In genomic region chr2:214203744-214204289, GRCh38 we compare ENCODE assay signal across 18 cellular contexts.
A peak's percentile ranks its signal among the peaks of the same experiment; 100 is the strongest.
DNase-seq lines count a peak whose midpoint lies in the region; ATAC-seq and TF ChIP-seq lines count a peak whose summit lies in the region.
"Had no signal": no experiment of that assay in that cellular context is flagged by ENCODE, and none has a peak within 500 bp of the region (broad histone marks: within the 10 kb centered on the region; RNA-seq: fewer than 3 reads in every experiment).

No MANE protein-coding gene starts in this region.

- H3K4me1 Mint-ChIP-seq in stimulated activated memory B cell treated with anti-CD40 and anti-IgM and Interleukin-4, amounts not matched to agents 10 μg/mL and 1 μg/mL and 100 μg/mL, for 72 hours = no peaks in the 10 kb centered on the region
- H3K4me1 Mint-ChIP-seq in CD8-positive, alpha-beta memory T cell = no peaks in the 10 kb centered on the region
- H3K4me1 Mint-ChIP-seq: activated naive CD4-positive, alpha-beta T cell treated with anti-CD3 and anti-CD28 coated beads, Interleukin-2, amount 50 U/mL, for 24 hours had no signal

- in situ Hi-C loops in brain microvascular endothelial cell (cut with HindIII; ENCODE audit: low pct_ligation_motif_present, low sequenced_read_pairs) = no loop called here

- CTCF ChIA-PET in CD8-positive, alpha-beta memory T cell (lab: Charles Lee) = no interaction called here

- peaks cover 3% of the 10 kb centered on the region for H3K9me3 Mint-ChIP-seq in stimulated activated memory B cell treated with anti-CD40 and anti-IgM and Interleukin-4, amounts not matched to agents 10 μg/mL and 1 μg/mL and 100 μg/mL, for 72 hours
- H3K9me3 Mint-ChIP-seq in CD8-positive, alpha-beta memory T cell = peaks cover 0 to 15% (median 2%) of the 10 kb centered on the region in 5 donors

- H4K20me1 ChIP-seq in BLaER1 treated with 17β-estradiol and CSF1 and Interleukin-3, amounts not matched to agents 10 nM and 100 nM = no peaks in the 10 kb centered on the region

- H3K27ac Mint-ChIP-seq in stimulated activated memory B cell treated with anti-CD40 and anti-IgM and Interleukin-4, amounts not matched to agents 10 μg/mL and 1 μg/mL and 100 μg/mL, for 72 hours = no peak overlapping the region
- H3K27ac Mint-ChIP-seq in CD8-positive, alpha-beta memory T cell = no peak overlapping the region
- H3K27ac Mint-ChIP-seq: activated naive CD4-positive, alpha-beta T cell treated with anti-CD3 and anti-CD28 coated beads, Interleukin-2, amount 50 U/mL, for 24 hours had no signal

- H3K27me3 Mint-ChIP-seq in stimulated activated memory B cell treated with anti-CD40 and anti-IgM and Interleukin-4, amounts not matched to agents 10 μg/mL and 1 μg/mL and 100 μg/mL, for 72 hours = no peaks in the 10 kb centered on the region
- peaks cover 0 to 2% of the 10 kb centered on the region in 2 donors for H3K27me3 Mint-ChIP-seq in CD8-positive, alpha-beta memory T cell

- H3K27ac ChIP-seq in BLaER1 treated with 17β-estradiol and CSF1 and Interleukin-3, amounts not matched to agents 10 nM and 100 nM = peak overlapping the region in 6 of 11 experiments; percentile 36 to 73 (median 61); a peak in 11 of 22 replicates
- no peak overlapping the region for H3K27ac ChIP-seq in brain microvascular endothelial cell
- no peak overlapping the region for H3K27ac ChIP-seq in CD8-positive, alpha-beta memory T cell (ENCODE audit: low read depth, low read length)
- H3K27ac ChIP-seq: body of pancreas, prostate gland, suprapubic skin had no signal

- H3K4me1 ChIP-seq in BLaER1 treated with 17β-estradiol and CSF1 and Interleukin-3, amounts not matched to agents 10 nM and 100 nM = peaks cover 10 to 24% (median 17%) of the 10 kb centered on the region in 10 experiments
- H3K4me1 ChIP-seq in CD8-positive, alpha-beta memory T cell (ENCODE audit: insufficient read depth, low read length) = no peaks in the 10 kb centered on the region
- H3K4me1 ChIP-seq: body of pancreas, prostate gland, suprapubic skin had no signal

- no peaks in the 10 kb centered on the region for H3K36me3 Mint-ChIP-seq in stimulated activated memory B cell treated with anti-CD40 and anti-IgM and Interleukin-4, amounts not matched to agents 10 μg/mL and 1 μg/mL and 100 μg/mL, for 72 hours
- H3K36me3 Mint-ChIP-seq in CD8-positive, alpha-beta memory T cell = no peaks in the 10 kb centered on the region
- H3K36me3 Mint-ChIP-seq: activated naive CD4-positive, alpha-beta T cell treated with anti-CD3 and anti-CD28 coated beads, Interleukin-2, amount 50 U/mL, for 24 hours had no signal

- POLR2A ChIA-PET in CD8-positive, alpha-beta memory T cell (lab: Charles Lee) = no interaction called here

- peak overlapping the region in 4 of 11 experiments; percentile 39 to 62 (median 52); a peak in 7 of 22 replicates for H3K9ac ChIP-seq in BLaER1 treated with 17β-estradiol and CSF1 and Interleukin-3, amounts not matched to agents 10 nM and 100 nM

- ATAC-seq in HG03432 (IDR thresholded peaks at IDR 0.05; ENCODE audit: unreplicated experiment) (peak; percentile 33), HG02642 (IDR thresholded peaks at IDR 0.05; ENCODE audit: poor library complexity, unreplicated experiment) (no peak)
- ATAC-seq in stimulated activated memory B cell treated with anti-CD40 and anti-IgM and Interleukin-4, amounts not matched to agents 10 μg/mL and 1 μg/mL and 100 μg/mL, for 72 hours = no peak
- ATAC-seq: body of pancreas, left ventricle myocardium superior had no signal

- DNase-seq in brain microvascular endothelial cell (peak; percentile 18), kidney tubule cell (ENCODE audit: low spot score) (peak; percentile 7), 8988T (no peak)
- no peak for DNase-seq in CD8-positive, alpha-beta memory T cell
- DNase-seq: activated CD4-positive, alpha-beta T cell treated with anti-CD3 and anti-CD28 coated beads for 4 hours; body of pancreas; DMS 273 treated with DMSO at 0.1 percent for 48 hours; left ventricle myocardium superior; MV-4-11; NK-92 treated with Interleukin-12 subunit alpha and Interleukin-12 subunit beta, amount 100 ng/mL, for 24 hours; Right ventricle myocardium superior had no signal

- H3K27me3 ChIP-seq in BLaER1 treated with 17β-estradiol and CSF1 and Interleukin-3, amounts not matched to agents 10 nM and 100 nM = no peaks in the 10 kb centered on the region
- H3K27me3 ChIP-seq in brain microvascular endothelial cell (replicated peaks) = no peaks in the 10 kb centered on the region
- no peaks in the 10 kb centered on the region for H3K27me3 ChIP-seq in CD8-positive, alpha-beta memory T cell (ENCODE audit: insufficient read depth, low read length, poor library complexity, severe bottlenecking)
- H3K27me3 ChIP-seq: body of pancreas, suprapubic skin had no signal

- H3K4me3 Mint-ChIP-seq in stimulated activated memory B cell treated with anti-CD40 and anti-IgM and Interleukin-4, amounts not matched to agents 10 μg/mL and 1 μg/mL and 100 μg/mL, for 72 hours = no peak overlapping the region
- no peak overlapping the region for H3K4me3 Mint-ChIP-seq in CD8-positive, alpha-beta memory T cell
- H3K4me3 Mint-ChIP-seq: activated naive CD4-positive, alpha-beta T cell treated with anti-CD3 and anti-CD28 coated beads, Interleukin-2, amount 50 U/mL, for 24 hours had no signal

- TF ChIP-seq CTCF in brain microvascular endothelial cell (IDR thresholded peaks at IDR 0.05; ENCODE audit: low read depth, low read length, missing control alignments) = no peak

- no peaks in the 10 kb centered on the region for H3K36me3 ChIP-seq in BLaER1 treated with 17β-estradiol and CSF1 and Interleukin-3, amounts not matched to agents 10 nM and 100 nM
- no peaks in the 10 kb centered on the region for H3K36me3 ChIP-seq in brain microvascular endothelial cell (replicated peaks)
- H3K36me3 ChIP-seq in CD8-positive, alpha-beta memory T cell (ENCODE audit: insufficient read depth, low read length) = no peaks in the 10 kb centered on the region
- H3K36me3 ChIP-seq: prostate gland, suprapubic skin had no signal

- H3K4me3 ChIP-seq in BLaER1 treated with 17β-estradiol and CSF1 and Interleukin-3, amounts not matched to agents 10 nM and 100 nM = peak overlapping the region in 1 of 10 experiments; percentile 35; a peak in 1 of 20 replicates
- no peak overlapping the region for H3K4me3 ChIP-seq in brain microvascular endothelial cell (ENCODE audit: low read depth, low read length)
- no peak overlapping the region for H3K4me3 ChIP-seq in CD8-positive, alpha-beta memory T cell (ENCODE audit: low read length)
- H3K4me3 ChIP-seq: body of pancreas, prostate gland, suprapubic skin had no signal

- H3K9me3 ChIP-seq in BLaER1 treated with 17β-estradiol and CSF1 and Interleukin-3, amounts not matched to agents 10 nM and 100 nM (replicated peaks in 1 of 11) = no peaks in the 10 kb centered on the region
- no peaks in the 10 kb centered on the region for H3K9me3 ChIP-seq in CD8-positive, alpha-beta memory T cell (ENCODE audit: low read length)
- H3K9me3 ChIP-seq: body of pancreas, prostate gland, suprapubic skin had no signal

- H3K4me2 ChIP-seq in BLaER1 treated with 17β-estradiol and CSF1 and Interleukin-3, amounts not matched to agents 10 nM and 100 nM = peak overlapping the region; percentile 49 to 91 (median 79)

Comparison
In these comparisons a context has a peak if more than half of its experiments do, and no peak if none do; other contexts are left out.
1. H3K27ac ChIP-seq: peak in BLaER1 treated with 17β-estradiol and CSF1 and Interleukin-3, amounts not matched to agents 10 nM and 100 nM (6 of 11); none in brain microvascular endothelial cell (single experiment) and CD8-positive, alpha-beta memory T cell (single experiment).
2. DNase-seq: peak in brain microvascular endothelial cell (single experiment) and kidney tubule cell (single experiment); none in 8988T (single experiment) and CD8-positive, alpha-beta memory T cell (0 of 5).